ENCODE assay signal across 1 cellular context in genomic region chr20:50353289-50353961, GRCh38.
A peak's percentile ranks its signal among the peaks of the same experiment; 100 is the strongest.
TF ChIP-seq lines count a peak whose summit lies in the region.

No MANE protein-coding gene starts in this region.

TF ChIP-seq in HepG2, 621 proteins besides CTCF, POLR2A, EP300 and RAD21 (continued from another document and continues in another):
- TF ChIP-seq ZBTB46 (CRISPR knock-in tag; IDR thresholded peaks at IDR 0.05; ENCODE audit: borderline replicate concordance) (no peak), ZNF792 (CRISPR knock-in tag; IDR thresholded peaks at IDR 0.05) (peak; percentile 37; the same call in 1 of the 2 replicates), ATF7 (IDR thresholded peaks at IDR 0.05) (no peak), ATF7 (CRISPR knock-in tag; IDR thresholded peaks at IDR 0.05) (peak; percentile 72; the same call in 1 of the 2 replicates), RBAK (CRISPR knock-in tag; IDR thresholded peaks at IDR 0.05) (no peak), REST (IDR thresholded peaks at IDR 0.05; ENCODE audit: borderline replicate concordance in 1 of 2, low read depth in 1 of 2, low read length in 2 of 2) (no peak), ZNF354B (CRISPR knock-in tag; IDR thresholded peaks at IDR 0.05) (no peak), HDAC6 (IDR thresholded peaks at IDR 0.05; ENCODE audit: low read depth, low read length) (no peak), PCBP2 (optimal IDR thresholded peaks at IDR 0.05; ENCODE audit: low read depth, low read length, poor library complexity, severe bottlenecking) (no peak), ZKSCAN8 (CRISPR knock-in tag; IDR thresholded peaks at IDR 0.05; ENCODE audit: borderline replicate concordance) (peak; percentile 20; the same call in 1 of the 2 replicates), SIX4 (CRISPR knock-in tag; IDR thresholded peaks at IDR 0.05) (no peak), ONECUT2 (CRISPR knock-in tag; IDR thresholded peaks at IDR 0.05) (no peak), AKNA (CRISPR knock-in tag; IDR thresholded peaks at IDR 0.05; ENCODE audit: borderline replicate concordance) (no peak), ATF7-NPFF (CRISPR knock-in tag; IDR thresholded peaks at IDR 0.05; ENCODE audit: low read depth) (no peak), ZNF883 (CRISPR knock-in tag; IDR thresholded peaks at IDR 0.05; ENCODE audit: not compliant biosample characterization) (no peak), RXRA (CRISPR knock-in tag; IDR thresholded peaks at IDR 0.05) (peak; percentile 93), ZNF703 (CRISPR knock-in tag; IDR thresholded peaks at IDR 0.05; ENCODE audit: borderline replicate concordance) (no peak), RBFOX2 (IDR thresholded peaks at IDR 0.05; ENCODE audit: low read depth, low read length) (no peak), NRL (CRISPR knock-in tag; IDR thresholded peaks at IDR 0.05; ENCODE audit: borderline replicate concordance) (peak; percentile 75), SOX5 (CRISPR knock-in tag; IDR thresholded peaks at IDR 0.05; ENCODE audit: borderline replicate concordance) (peak; percentile 74), HNRNPL (IDR thresholded peaks at IDR 0.05; ENCODE audit: low read depth, low read length) (no peak), ZNF770 (CRISPR knock-in tag; IDR thresholded peaks at IDR 0.05) (peak; percentile 67; the same call in 1 of the 2 replicates), ZNF607 (CRISPR knock-in tag; IDR thresholded peaks at IDR 0.05; ENCODE audit: borderline replicate concordance) (no peak), TBL1XR1 (IDR thresholded peaks at IDR 0.05; ENCODE audit: borderline replicate concordance, low read length, partially characterized antibody) (no peak), PHF21A (CRISPR knock-in tag; IDR thresholded peaks at IDR 0.05) (peak; percentile 80), HNF1B (CRISPR knock-in tag; IDR thresholded peaks at IDR 0.05) (peak; percentile 64), GZF1 (CRISPR knock-in tag; IDR thresholded peaks at IDR 0.05) (0 out of 2 replicates have a peak, but pooled peaks have one; percentile 66), NFE2L1 (CRISPR knock-in tag; IDR thresholded peaks at IDR 0.05; ENCODE audit: borderline replicate concordance) (peak; percentile 25; the same call in 1 of the 2 replicates), LBX2 (CRISPR knock-in tag; IDR thresholded peaks at IDR 0.05; ENCODE audit: borderline replicate concordance) (peak; percentile 52; the same call in 1 of the 2 replicates), CSRNP2 (CRISPR knock-in tag; conservative IDR thresholded peaks at IDR 0.05; ENCODE audit: low read depth) (no peak), NCOA1 (CRISPR knock-in tag; IDR thresholded peaks at IDR 0.05) (peak; percentile 87; the same call in 1 of the 2 replicates), ZNF839 (CRISPR knock-in tag; IDR thresholded peaks at IDR 0.05; ENCODE audit: borderline replicate concordance) (peak; percentile 90), ZFP62 (CRISPR knock-in tag; IDR thresholded peaks at IDR 0.05) (no peak), BHLHE40 (IDR thresholded peaks at IDR 0.05; ENCODE audit: low read length) (no peak), ZNF704 (CRISPR knock-in tag; IDR thresholded peaks at IDR 0.05; ENCODE audit: borderline replicate concordance) (0 out of 2 replicates have a peak, but pooled peaks have one; percentile 39), GLI4 (CRISPR knock-in tag; IDR thresholded peaks at IDR 0.05; ENCODE audit: borderline replicate concordance) (no peak), REPIN1 (CRISPR knock-in tag; IDR thresholded peaks at IDR 0.05; ENCODE audit: borderline replicate concordance, low read depth) (no peak), DZIP1 (CRISPR knock-in tag; IDR thresholded peaks at IDR 0.05) (peak; percentile 88), SYNCRIP (IDR thresholded peaks at IDR 0.05; ENCODE audit: insufficient read depth, low read depth, low read length) (no peak), PITX1 (CRISPR knock-in tag; IDR thresholded peaks at IDR 0.05) (peak; percentile 84), SOX13 (IDR thresholded peaks at IDR 0.05) (no peak), SOX13 (CRISPR knock-in tag; conservative IDR thresholded peaks at IDR 0.05 in 1 of 2, IDR thresholded peaks at IDR 0.05 in 1 of 2) (peak in 1 of 2 experiments; percentile 83; a peak in 2 of 4 replicates)
